ENCODE assay signal across 8 cellular contexts in genomic region chr4:47839259-47839658, GRCh38. TPM values are rescaled to one million over a fixed set of nuclear protein-coding genes. Genes with fewer than 3 reads are reported as not detected.
DNase-seq lines count a peak whose midpoint lies in the region; ATAC-seq and TF ChIP-seq lines count a peak whose summit lies in the region.

No MANE protein-coding gene starts in this region.

- H3K4me3 Mint-ChIP-seq in endodermal cell = no peak overlapping the region

- H3K4me2 ChIP-seq in OCI-LY1 (ENCODE audit: low read length) = no peak overlapping the region
- H3K4me2 ChIP-seq in smooth muscle cell = no peak overlapping the region

- intact Hi-C loops in A673 (cut with micrococcal nuclease; ENCODE audit: unreplicated experiment) = loop anchor here (5.0 kb wide), 1 partner anchor 172 kb away; no protein-coding TSS in a partner anchor

- H3K9me3 Mint-ChIP-seq in endodermal cell = no peaks in the 10 kb centered on the region

- no peaks in the 10 kb centered on the region for H3K27me3 ChIP-seq in A673 (replicated peaks; ENCODE audit: insufficient read depth, low read depth, low read length, poor library complexity)
- no peaks in the 10 kb centered on the region for H3K27me3 ChIP-seq in OCI-LY1 (ENCODE audit: insufficient read depth, low read length)
- H3K27me3 ChIP-seq in endodermal cell (ENCODE audit: control insufficient read depth, insufficient read depth, low read length, poor library complexity, severe bottlenecking) = no peaks in the 10 kb centered on the region
- peaks cover 36% of the 10 kb centered on the region for H3K27me3 ChIP-seq in smooth muscle cell (ENCODE audit: low read depth)

- H2AFZ ChIP-seq in OCI-LY1 (ENCODE audit: low read length) (no peak overlapping the region), smooth muscle cell (ENCODE audit: low read depth) (no peak overlapping the region)

- no peaks in the 10 kb centered on the region for H3K36me3 ChIP-seq in A673 (ENCODE audit: insufficient read depth, low read length, poor library complexity, severe bottlenecking)
- H3K36me3 ChIP-seq in OCI-LY1 (ENCODE audit: insufficient read depth, low read length) = peaks cover 13% of the 10 kb centered on the region
- peaks cover 31% of the 10 kb centered on the region for H3K36me3 ChIP-seq in endodermal cell (ENCODE audit: control insufficient read depth, insufficient read depth, low read length)
- no peaks in the 10 kb centered on the region for H3K36me3 ChIP-seq in smooth muscle cell (ENCODE audit: low read depth)

- POLR2A ChIA-PET in A673 (lab: Charles Lee; ENCODE audit: low non-redundant PET) = no interaction called here

- CTCF ChIA-PET in A673 (lab: Charles Lee) = interaction anchor here (0.9 to 1.3 kb wide), 3 partner anchors 9 to 135 kb away, joined by 3 to 8 read pairs (median 3); no protein-coding TSS in a partner anchor

- no peak overlapping the region for H3K9ac ChIP-seq in OCI-LY1 (ENCODE audit: low read length)
- H3K9ac ChIP-seq in endodermal cell (ENCODE audit: extremely low read depth, low read length, poor library complexity, severe bottlenecking) = no peak overlapping the region
- H3K9ac ChIP-seq in smooth muscle cell (ENCODE audit: low read depth) = no peak overlapping the region

- H3K4me1 ChIP-seq in A673 (ENCODE audit: insufficient read depth, low read length, poor library complexity, severe bottlenecking) (peaks cover 11% of the 10 kb centered on the region), OCI-LY1 (ENCODE audit: insufficient read depth, low read length, severe bottlenecking) (peaks cover 13% of the 10 kb centered on the region), endodermal cell (ENCODE audit: control insufficient read depth, insufficient read depth, low read length) (no peaks in the 10 kb centered on the region), smooth muscle cell (ENCODE audit: low read depth) (peaks cover 14% of the 10 kb centered on the region)

- 72% methylated on average over 5 of the region's 5 CpGs; no CpG with 5 or more reads in 1 of the 2 experiments for WGBS in endodermal cell (ENCODE audit: insufficient coverage in 1 of 2, insufficient read length in 1 of 2), 2 experiments
- 84% methylated on average over 5 of the region's 5 CpGs for WGBS in smooth muscle cell (ENCODE audit: low lambda C conversion rate)

- ATAC-seq in HG02678 (IDR thresholded peaks at IDR 0.05; ENCODE audit: unreplicated experiment) = peak; percentile 43

- peaks cover 15% of the 10 kb centered on the region for H3K27me3 Mint-ChIP-seq in endodermal cell (ENCODE audit: insufficient read depth)

- in situ Hi-C loops in GM13977 (cut with MboI; ENCODE audit: low pct_unique_long_range_greater_than_20kb, low sequenced_read_pairs, unreplicated experiment) = loop anchor here (25.0 kb wide), 1 partner anchor 127 kb away; no protein-coding TSS in a partner anchor

- BruUV-seq in A673 (replicated peaks; lab: Mats Ljungman, UMichigan) = no TSS peak

- DNase-seq in A673 (ENCODE audit: low spot score) (peak; percentile 48), GM13977 (ENCODE audit: low spot score) (peak; percentile 67), endodermal cell (no peak), smooth muscle cell (lab: John Stamatoyannopoulos, UW; ENCODE audit: unreplicated experiment) (no peak), NCI-H2029 treated with DMSO at 0.1 percent for 48 hours (lab: John Stamatoyannopoulos, UW) (no peak), kidney glomerular epithelial cell (lab: John Stamatoyannopoulos, UW) (no peak)

- H3K27ac Mint-ChIP-seq in endodermal cell = no peak overlapping the region

- peak; percentile 51 for TF ChIP-seq CTCF in A673 (conservative IDR thresholded peaks at IDR 0.05; ENCODE audit: low read depth, low read length)
- peak; percentile 48 for TF ChIP-seq CTCF in GM13977 (IDR thresholded peaks at IDR 0.05; ENCODE audit: extremely low read depth, insufficient read depth, missing control alignments)
- TF ChIP-seq CTCF in OCI-LY1 (IDR thresholded peaks at IDR 0.05; ENCODE audit: low read length) = peak; percentile 45; the same call in 1 of the 2 replicates
- TF ChIP-seq CTCF in endodermal cell (conservative IDR thresholded peaks at IDR 0.05) = peak; percentile 64
- peak; percentile 25 for TF ChIP-seq CTCF in smooth muscle cell (IDR thresholded peaks at IDR 0.05; ENCODE audit: borderline replicate concordance, insufficient read depth, poor library complexity, severe bottlenecking)

- H3F3A ChIP-seq in OCI-LY1 (ENCODE audit: insufficient read depth, low read length) (no peaks in the 10 kb centered on the region), smooth muscle cell (ENCODE audit: low read depth) (no peaks in the 10 kb centered on the region)

- H3K79me2 ChIP-seq in OCI-LY1 (ENCODE audit: insufficient read depth, low read length) (no peaks in the 10 kb centered on the region), smooth muscle cell (ENCODE audit: low read depth) (no peaks in the 10 kb centered on the region)

- H3K9me2 ChIP-seq in OCI-LY1 (ENCODE audit: low read depth, low read length) = no peaks in the 10 kb centered on the region

- H3K4me3 ChIP-seq in A673 (ENCODE audit: low read depth, low read length, poor library complexity, severe bottlenecking) = no peak overlapping the region
- H3K4me3 ChIP-seq in OCI-LY1 (ENCODE audit: low read depth, low read length, poor library complexity, severe bottlenecking) = no peak overlapping the region
- H3K4me3 ChIP-seq in endodermal cell (ENCODE audit: low read length) = no peak overlapping the region
- no peak overlapping the region for H3K4me3 ChIP-seq in smooth muscle cell

- no peaks in the 10 kb centered on the region for H3K9me3 ChIP-seq in A673 (ENCODE audit: low read depth, low read length, poor library complexity, severe bottlenecking)
- no peaks in the 10 kb centered on the region for H3K9me3 ChIP-seq in OCI-LY1 (ENCODE audit: low read length)
- no peaks in the 10 kb centered on the region for H3K9me3 ChIP-seq in endodermal cell (ENCODE audit: control insufficient read depth, low read length)
- no peaks in the 10 kb centered on the region for H3K9me3 ChIP-seq in smooth muscle cell (replicated peaks; ENCODE audit: low read depth)

- H3K36me3 Mint-ChIP-seq in endodermal cell (ENCODE audit: low read depth) = peaks cover 20% of the 10 kb centered on the region

- H3K27ac ChIP-seq in A673 (ENCODE audit: low read depth, low read length, poor library complexity, severe bottlenecking) (no peak overlapping the region), OCI-LY1 (ENCODE audit: low read depth, low read length, poor library complexity, severe bottlenecking) (no peak overlapping the region), endodermal cell (ENCODE audit: low read depth, low read length) (no peak overlapping the region), smooth muscle cell (ENCODE audit: low read depth) (no peak overlapping the region)

- H3K4me1 Mint-ChIP-seq in endodermal cell = peaks cover 17% of the 10 kb centered on the region

- H4K20me1 ChIP-seq in OCI-LY1 (ENCODE audit: insufficient read depth, low read length) (no peaks in the 10 kb centered on the region), smooth muscle cell (ENCODE audit: low read depth) (peaks cover 13% of the 10 kb centered on the region)

RNA-seq across cellular contexts. Expression of gene CORIN, which starts 1.4 kb away (rescaled TPM):
- total RNA-seq in A673 (2021) = 0.26 TPM in 1 of 2 replicates, not detected in the other
- under 1 TPM in 1 of 2 donors, not detected in 1; 0.53 TPM for total RNA-seq in endodermal cell
- polyA plus RNA-seq in endodermal cell (2013, experiment 1 of 2) = 0.39 TPM
- 0.29 TPM for polyA plus RNA-seq in endodermal cell (2013, experiment 2 of 2)
- total RNA-seq in smooth muscle cell = 1.8 and 3.5 TPM in 2 replicates
- polyA plus RNA-seq in smooth muscle cell = 0.27 and 1.9 TPM in 2 replicates

Comparison
In these comparisons a context has a peak if more than half of its experiments do, and no peak if none do; other contexts are left out.
1. DNase-seq: peak in A673 (single experiment) and GM13977 (single experiment); none in endodermal cell (single experiment), smooth muscle cell (single experiment), NCI-H2029 treated with DMSO at 0.1 percent for 48 hours (single experiment) and kidney glomerular epithelial cell (single experiment).
2. Peak in every context shown above with its lines, with median percentiles within 50 percentile points of each other: CTCF ChIP-seq.